In the genomic region with DNA sequence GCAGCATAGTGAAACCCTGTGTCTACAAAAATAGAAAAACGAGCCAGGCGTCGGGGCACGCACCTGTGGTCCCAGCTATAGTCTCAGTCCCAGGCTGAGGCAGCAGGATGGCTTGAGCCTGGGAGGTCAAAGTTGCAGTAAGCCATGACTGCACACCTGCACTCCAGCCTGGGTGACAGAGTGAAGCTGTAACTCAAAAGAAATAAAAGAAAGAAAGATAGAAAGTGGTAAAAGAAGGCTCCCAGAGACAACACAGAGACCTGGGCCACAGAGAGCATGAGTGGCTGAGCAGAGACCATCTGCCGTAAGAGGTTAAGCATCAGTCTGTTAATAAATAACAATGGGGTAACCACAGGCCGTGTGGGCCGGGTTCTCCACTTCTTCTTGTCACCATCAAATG, we compare ENCODE assay signal across 18 cellular contexts. TPM values are rescaled to one million over a fixed set of nuclear protein-coding genes. Genes with fewer than 3 reads are reported as not detected.
A peak's percentile ranks its signal among the peaks of the same experiment; 100 is the strongest.
DNase-seq lines count a peak whose midpoint lies in the region; ATAC-seq, FAIRE-seq and TF ChIP-seq lines count a peak whose summit lies in the region.
"Had no signal": no experiment of that assay in that cellular context is flagged by ENCODE, and none has a peak within 500 bp of the region (broad histone marks: within the 10 kb centered on the region; RNA-seq: fewer than 3 reads in every experiment).

No MANE protein-coding gene starts in this region.

- WGBS in HepG2 (ENCODE audit: low lambda C conversion rate): 53% methylated on average over 7 of the region's 7 CpGs
- WGBS in prostate gland: 84% methylated on average over 7 of the region's 7 CpGs

- H3K27ac ChIP-seq in HepG2 (ENCODE audit: extremely low read length, insufficient read depth, low read length) (no peak overlapping the region), prostate gland (no peak overlapping the region)
- H3K27ac ChIP-seq: BLaER1, dorsolateral prefrontal cortex had no signal

- peaks cover 19 to 21% of the 10 kb centered on the region in 2 experiments; a peak in 4 of 5 replicates for H3K36me3 ChIP-seq in HepG2 (replicated peaks in 1 of 2; ENCODE audit: control insufficient read depth in 1 of 2, insufficient read depth in 2 of 2, low read length in 2 of 2)
- peaks cover 0 to 12% of the 10 kb centered on the region in 2 donors for H3K36me3 ChIP-seq in prostate gland

- CTCF ChIA-PET in HepG2 (lab: Yijun Ruan, JAX; ENCODE audit: low intra/inter-chr PET ratio, low total read pairs): no interaction called here

- in situ Hi-C loops in HepG2 (cut with HindIII; ENCODE audit: extremely low pct_ligation_motif_present, low pct_unique_long_range_greater_than_20kb): no loop called here

- no peak for TF ChIP-seq RAD21 in HepG2 (CRISPR knock-in tag; IDR thresholded peaks at IDR 0.05)

- no peaks in the 10 kb centered on the region for H3K9me3 Mint-ChIP-seq in natural killer cell treated with Interleukin-12 subunit alpha and Interleukin-12 subunit beta and Interleukin-15 and Interleukin-18, amount 100 ng/mL, for 72 hours
- H3K9me3 Mint-ChIP-seq: activated CD4-positive, alpha-beta T cell treated with anti-CD3 and anti-CD28 coated beads, Interleukin-2, amount 10 ng/mL, durations not matched to agents 24 days and 14 days; activated T-helper 1 cell treated with anti-CD3 and anti-CD28 coated beads, Interleukin-12 subunit alpha, Interleukin-12 subunit beta, Interleukin-2, Interleukin-4 antibody, amounts not matched to agents 30 ng/mL and 10 ng/mL and 1 ng/mL, durations not matched to agents 14 hours and 24 hours and 36 hours; stimulated activated naive CD8-positive, alpha-beta T cell treated with anti-CD3 and anti-CD28 coated beads, Interleukin-15, amount 100 ng/mL, for 72 hours had no signal

- H3K27me3 Mint-ChIP-seq in natural killer cell treated with Interleukin-12 subunit alpha and Interleukin-12 subunit beta and Interleukin-15 and Interleukin-18, amount 100 ng/mL, for 72 hours: no peaks in the 10 kb centered on the region
- H3K27me3 Mint-ChIP-seq: activated CD4-positive, alpha-beta T cell treated with anti-CD3 and anti-CD28 coated beads, Interleukin-2, amount 10 ng/mL, durations not matched to agents 24 days and 14 days; stimulated activated naive CD8-positive, alpha-beta T cell treated with anti-CD3 and anti-CD28 coated beads, Interleukin-15, amount 100 ng/mL, for 72 hours had no signal

- no peak overlapping the region for H3K27ac Mint-ChIP-seq in natural killer cell treated with Interleukin-12 subunit alpha and Interleukin-12 subunit beta and Interleukin-15 and Interleukin-18, amount 100 ng/mL, for 72 hours
- H3K27ac Mint-ChIP-seq: activated CD4-positive, alpha-beta T cell treated with anti-CD3 and anti-CD28 coated beads, Interleukin-2, amount 10 ng/mL, durations not matched to agents 24 days and 14 days; activated T-helper 1 cell treated with anti-CD3 and anti-CD28 coated beads, Interleukin-12 subunit alpha, Interleukin-12 subunit beta, Interleukin-2, Interleukin-4 antibody, amounts not matched to agents 30 ng/mL and 10 ng/mL and 1 ng/mL, durations not matched to agents 14 hours and 24 hours and 36 hours; stimulated activated naive CD8-positive, alpha-beta T cell treated with anti-CD3 and anti-CD28 coated beads, Interleukin-15, amount 100 ng/mL, for 72 hours had no signal

- BruUV-seq in HepG2 (replicated peaks; lab: Mats Ljungman, UMichigan): no TSS peak

- peaks cover 9 to 17% of the 10 kb centered on the region in 2 donors for H3K4me1 Mint-ChIP-seq in natural killer cell treated with Interleukin-12 subunit alpha and Interleukin-12 subunit beta and Interleukin-15 and Interleukin-18, amount 100 ng/mL, for 72 hours (ENCODE audit: low read depth in 2 of 2)

- peak; percentile 69 for FAIRE-seq in HepG2 (lab: Jason Lieb, UNC)
- FAIRE-seq: astrocyte had no signal

- POLR2A ChIA-PET in HepG2 (lab: Yijun Ruan, JAX): no interaction called here

- intact Hi-C loops in HepG2 (cut with micrococcal nuclease; ENCODE audit: unreplicated experiment): no loop called here
- intact Hi-C loops in prostate gland (cut with DNase I): no loop called here

- no peak for TF ChIP-seq POLR2A in HepG2 (IDR thresholded peaks at IDR 0.05; ENCODE audit: insufficient read depth in 1 of 2, low read depth in 2 of 2, low read length in 2 of 2)
- TF ChIP-seq POLR2A in prostate gland (IDR thresholded peaks at IDR 0.05): no peak

- no peak overlapping the region for H2AFZ ChIP-seq in HepG2 (ENCODE audit: low read length)

- DNase-seq in HepG2 (ENCODE audit: low spot score): no peak
- no peak for DNase-seq in activated T-cell treated with anti-CD3 and anti-CD28 coated beads, Interleukin-2, amount 50 U/mL, for 1 hour
- DNase-seq in natural killer cell treated with Interleukin-12 subunit alpha and Interleukin-12 subunit beta and Interleukin-15 and Interleukin-18, amount 100 ng/mL, for 72 hours (ENCODE audit: low spot score): no peak
- DNase-seq in prostate gland (ENCODE audit: low spot score): no peak
- no peak for DNase-seq in stimulated activated CD8-positive, alpha-beta memory T cell treated with anti-CD3 and anti-CD28 coated beads, Interleukin-4, amount 100 ng/mL, for 48 hours
- DNase-seq: activated CD4-positive, alpha-beta T cell treated with anti-CD3 and anti-CD28 coated beads, Interleukin-2, amount 10 ng/mL, durations not matched to agents 24 days and 14 days; dorsolateral prefrontal cortex; OCI-M1; stimulated activated CD4-positive, alpha-beta T cell treated with anti-CD3 and anti-CD28 coated beads, Interleukin-1b, Interleukin-23, amount 100 ng/mL, for 48 hours; stimulated activated naive CD8-positive, alpha-beta T cell treated with anti-CD3 and anti-CD28 coated beads, Interleukin-15, amount 100 ng/mL, for 72 hours had no signal

- H3K9me3 ChIP-seq in HepG2 (ENCODE audit: low read length) (no peaks in the 10 kb centered on the region), prostate gland (no peaks in the 10 kb centered on the region)
- H3K9me3 ChIP-seq: BLaER1 had no signal

- H3K4me3 Mint-ChIP-seq in natural killer cell treated with Interleukin-12 subunit alpha and Interleukin-12 subunit beta and Interleukin-15 and Interleukin-18, amount 100 ng/mL, for 72 hours: no peak overlapping the region
- H3K4me3 Mint-ChIP-seq: activated CD4-positive, alpha-beta T cell treated with anti-CD3 and anti-CD28 coated beads, Interleukin-2, amount 10 ng/mL, durations not matched to agents 24 days and 14 days; activated T-helper 1 cell treated with anti-CD3 and anti-CD28 coated beads, Interleukin-12 subunit alpha, Interleukin-12 subunit beta, Interleukin-2, Interleukin-4 antibody, amounts not matched to agents 30 ng/mL and 10 ng/mL and 1 ng/mL, durations not matched to agents 14 hours and 24 hours and 36 hours; stimulated activated naive CD8-positive, alpha-beta T cell treated with anti-CD3 and anti-CD28 coated beads, Interleukin-15, amount 100 ng/mL, for 72 hours had no signal

- no peaks in the 10 kb centered on the region for H3K27me3 ChIP-seq in HepG2 (ENCODE audit: control insufficient read depth in 1 of 2, insufficient read depth in 2 of 2, low read length in 2 of 2)
- H3K27me3 ChIP-seq in prostate gland (replicated peaks; ENCODE audit: insufficient read depth): no peaks in the 10 kb centered on the region
- H3K27me3 ChIP-seq: dorsolateral prefrontal cortex had no signal

- H3K36me3 Mint-ChIP-seq in natural killer cell treated with Interleukin-12 subunit alpha and Interleukin-12 subunit beta and Interleukin-15 and Interleukin-18, amount 100 ng/mL, for 72 hours: peaks cover 4% of the 10 kb centered on the region

- no peak overlapping the region for H3K9ac ChIP-seq in HepG2 (ENCODE audit: insufficient read depth, low read depth, low read length)
- H3K9ac ChIP-seq: BLaER1 had no signal

- no peak overlapping the region for H3K4me2 ChIP-seq in HepG2 (ENCODE audit: low read depth, low read length)
- H3K4me2 ChIP-seq: BLaER1 had no signal

- H3K4me3 ChIP-seq in HepG2 (replicated peaks in 1 of 3; ENCODE audit: insufficient read depth in 1 of 3, low read depth in 2 of 3, low read length in 3 of 3): no peak overlapping the region
- no peak overlapping the region for H3K4me3 ChIP-seq in prostate gland
- H3K4me3 ChIP-seq: BLaER1, dorsolateral prefrontal cortex had no signal

- peaks cover 13% of the 10 kb centered on the region for H3K4me1 ChIP-seq in HepG2 (ENCODE audit: insufficient read depth, low read length)
- no peaks in the 10 kb centered on the region for H3K4me1 ChIP-seq in prostate gland (replicated peaks)

- TF ChIP-seq CTCF in HepG2 (CRISPR knock-in tag; IDR thresholded peaks at IDR 0.05) (no peak), prostate gland (IDR thresholded peaks at IDR 0.05) (no peak)

- ATAC-seq in GM18907 (IDR thresholded peaks at IDR 0.05; ENCODE audit: unreplicated experiment) (peak; percentile 81), GM21825 (IDR thresholded peaks at IDR 0.05; ENCODE audit: unreplicated experiment) (peak; percentile 68), HG03378 (IDR thresholded peaks at IDR 0.05; ENCODE audit: unreplicated experiment) (peak; percentile 58), HepG2 (peak; percentile 81)
- ATAC-seq in natural killer cell treated with Interleukin-12 subunit alpha and Interleukin-12 subunit beta and Interleukin-15 and Interleukin-18, amount 100 ng/mL, for 72 hours: no peak

- no peaks in the 10 kb centered on the region for H4K20me1 ChIP-seq in HepG2 (ENCODE audit: insufficient read depth, low read length)

- TF ChIP-seq EP300 in HepG2 (IDR thresholded peaks at IDR 0.05; ENCODE audit: low read depth in 2 of 2, low read length in 2 of 2): no peak
- TF ChIP-seq EP300 in HepG2 (CRISPR knock-in tag; IDR thresholded peaks at IDR 0.05; ENCODE audit: borderline replicate concordance): no peak

- no peaks in the 10 kb centered on the region for H3K79me2 ChIP-seq in HepG2 (ENCODE audit: insufficient read depth, low read length)

RNA-seq across cellular contexts. Expression of gene HEXD, which starts 15.3 kb away (rescaled TPM):
- 12.4 and 22.3 TPM in 2 replicates for total RNA-seq in HepG2 (2016; rRNA removed; fragmentation: Illumina TruSeq; extraction: Trizol)
- 6.5 and 7.4 TPM in 2 replicates for total RNA-seq in HepG2 (2016; cell fraction: cytosol; rRNA removed; fragmentation: Illumina TruSeq; extraction: Trizol; ENCODE audit: low read depth)
- total RNA-seq in HepG2 (2016; cell fraction: insoluble cytoplasmic fraction; rRNA removed; fragmentation: Illumina TruSeq; extraction: Trizol): 9.5 and 21.5 TPM in 2 replicates
- total RNA-seq in HepG2 (2016; cell fraction: membrane; rRNA removed; fragmentation: Illumina TruSeq; extraction: Trizol): 8.1 and 9.0 TPM in 2 replicates
- total RNA-seq in HepG2 (2016; cell fraction: nucleus; rRNA removed; fragmentation: Illumina TruSeq; extraction: Trizol): 22.1 and 27.5 TPM in 2 replicates
- polyA plus RNA-seq in HepG2 (2011; rRNA removed): 41.8 and 63.2 TPM in 2 replicates
- polyA plus RNA-seq in HepG2 (2011; cell fraction: cytosol; rRNA removed): 20.9 and 28.4 TPM in 2 replicates
- 726 and 860 TPM in 2 replicates for polyA plus RNA-seq in HepG2 (2011; cell fraction: nucleus; rRNA removed)
- polyA plus RNA-seq in HepG2 (2012): 33.2 and 40.0 TPM in 2 replicates
- 5.4 and 7.5 TPM in 2 replicates for polyA plus RNA-seq in HepG2 (2016; cell fraction: cytosol; fragmentation: Illumina TruSeq; extraction: Trizol; ENCODE audit: low read depth)
- 16.9 and 19.6 TPM in 2 replicates for polyA plus RNA-seq in HepG2 (2016; cell fraction: insoluble cytoplasmic fraction; fragmentation: Illumina TruSeq; extraction: Trizol; ENCODE audit: low read depth)
- 6.9 and 9.6 TPM in 2 replicates for polyA plus RNA-seq in HepG2 (2016; cell fraction: membrane; fragmentation: Illumina TruSeq; extraction: Trizol; ENCODE audit: low read depth)
- 83.7 and 89.3 TPM in 2 replicates for polyA plus RNA-seq in HepG2 (2016; cell fraction: nucleus; fragmentation: Illumina TruSeq; extraction: Trizol; ENCODE audit: insufficient read depth, low read depth)
- 14.8 and 25.5 TPM in 2 replicates for polyA minus RNA-seq in HepG2 (2011; rRNA and poly(A)+ RNA removed; ENCODE audit: low replicate concordance)
- 12.8 and 13.5 TPM in 2 replicates for polyA minus RNA-seq in HepG2 (2011; cell fraction: cytosol; rRNA and poly(A)+ RNA removed)
- 52.1 and 55.8 TPM in 2 replicates for polyA minus RNA-seq in HepG2 (2011; cell fraction: nucleus; rRNA and poly(A)+ RNA removed)
- total RNA-seq in natural killer cell treated with Interleukin-12 subunit alpha and Interleukin-12 subunit beta and Interleukin-15 and Interleukin-18, amount 100 ng/mL, for 72 hours: 10 to 100 TPM; 19.5 to 40.1 TPM
- total RNA-seq in prostate gland: 100 to 1,000 TPM in 1 of 2 donors, 10 to 100 TPM in 1; 76.1 to 145 TPM

RNA-seq across cellular contexts. Expression of gene OGFOD3, which starts 15.5 kb away (rescaled TPM):
- total RNA-seq in HepG2 (2016; rRNA removed; fragmentation: Illumina TruSeq; extraction: Trizol) (19.3 and 42.1 TPM in 2 replicates), prostate gland (10 to 100 TPM; 41.0 to 65.8 TPM)
- total RNA-seq in HepG2 (2016; cell fraction: cytosol; rRNA removed; fragmentation: Illumina TruSeq; extraction: Trizol; ENCODE audit: low read depth): 44.1 and 48.5 TPM in 2 replicates
- 18.4 and 43.0 TPM in 2 replicates for total RNA-seq in HepG2 (2016; cell fraction: insoluble cytoplasmic fraction; rRNA removed; fragmentation: Illumina TruSeq; extraction: Trizol)
- total RNA-seq in HepG2 (2016; cell fraction: membrane; rRNA removed; fragmentation: Illumina TruSeq; extraction: Trizol): 47.3 and 50.8 TPM in 2 replicates
- total RNA-seq in HepG2 (2016; cell fraction: nucleus; rRNA removed; fragmentation: Illumina TruSeq; extraction: Trizol): 29.1 and 32.9 TPM in 2 replicates
- polyA plus RNA-seq in HepG2 (2011; rRNA removed): 40.0 and 48.0 TPM in 2 replicates
- 45.1 and 55.2 TPM in 2 replicates for polyA plus RNA-seq in HepG2 (2011; cell fraction: cytosol; rRNA removed)
- polyA plus RNA-seq in HepG2 (2011; cell fraction: nucleus; rRNA removed): 42.8 and 53.8 TPM in 2 replicates
- polyA plus RNA-seq in HepG2 (2012): 30.1 and 30.6 TPM in 2 replicates
- 22.8 and 30.9 TPM in 2 replicates for polyA plus RNA-seq in HepG2 (2016; cell fraction: cytosol; fragmentation: Illumina TruSeq; extraction: Trizol; ENCODE audit: low read depth)
- polyA plus RNA-seq in HepG2 (2016; cell fraction: insoluble cytoplasmic fraction; fragmentation: Illumina TruSeq; extraction: Trizol; ENCODE audit: low read depth): 20.3 and 20.6 TPM in 2 replicates
- polyA plus RNA-seq in HepG2 (2016; cell fraction: membrane; fragmentation: Illumina TruSeq; extraction: Trizol; ENCODE audit: low read depth): 24.3 and 28.8 TPM in 2 replicates
- polyA plus RNA-seq in HepG2 (2016; cell fraction: nucleus; fragmentation: Illumina TruSeq; extraction: Trizol; ENCODE audit: insufficient read depth, low read depth): 57.8 and 59.9 TPM in 2 replicates
- 17.2 and 64.0 TPM in 2 replicates for polyA minus RNA-seq in HepG2 (2011; rRNA and poly(A)+ RNA removed; ENCODE audit: low replicate concordance)
- polyA minus RNA-seq in HepG2 (2011; cell fraction: cytosol; rRNA and poly(A)+ RNA removed): 31.0 and 31.1 TPM in 2 replicates
- 16.2 and 18.9 TPM in 2 replicates for polyA minus RNA-seq in HepG2 (2011; cell fraction: nucleus; rRNA and poly(A)+ RNA removed)
- 10 to 100 TPM; 29.7 to 30.1 TPM for total RNA-seq in natural killer cell treated with Interleukin-12 subunit alpha and Interleukin-12 subunit beta and Interleukin-15 and Interleukin-18, amount 100 ng/mL, for 72 hours

RNA-seq across cellular contexts. Expression of gene UTS2R, which starts 31.3 kb away (rescaled TPM):
- 0.13 TPM in 1 of 2 replicates, not detected in the other for total RNA-seq in HepG2 (2016; rRNA removed; fragmentation: Illumina TruSeq; extraction: Trizol)
- total RNA-seq in HepG2 (2016; cell fraction: cytosol; rRNA removed; fragmentation: Illumina TruSeq; extraction: Trizol; ENCODE audit: low read depth): not detected in 2 replicates
- total RNA-seq in HepG2 (2016; cell fraction: insoluble cytoplasmic fraction; rRNA removed; fragmentation: Illumina TruSeq; extraction: Trizol): 0.11 TPM in 1 of 2 replicates, not detected in the other
- not detected in 2 replicates for total RNA-seq in HepG2 (2016; cell fraction: membrane; rRNA removed; fragmentation: Illumina TruSeq; extraction: Trizol)
- total RNA-seq in HepG2 (2016; cell fraction: nucleus; rRNA removed; fragmentation: Illumina TruSeq; extraction: Trizol): 0.38 TPM in 1 of 2 replicates, not detected in the other
- 0.10 and 0.15 TPM in 2 replicates for polyA plus RNA-seq in HepG2 (2011; rRNA removed)
- 0.08 and 0.12 TPM in 2 replicates for polyA plus RNA-seq in HepG2 (2011; cell fraction: cytosol; rRNA removed)
- 1.7 and 2.2 TPM in 2 replicates for polyA plus RNA-seq in HepG2 (2011; cell fraction: nucleus; rRNA removed)
- 0.19 and 0.20 TPM in 2 replicates for polyA plus RNA-seq in HepG2 (2012)
- not detected in 2 replicates for polyA plus RNA-seq in HepG2 (2016; cell fraction: cytosol; fragmentation: Illumina TruSeq; extraction: Trizol; ENCODE audit: low read depth)
- 0.17 TPM in 1 of 2 replicates, not detected in the other for polyA plus RNA-seq in HepG2 (2016; cell fraction: insoluble cytoplasmic fraction; fragmentation: Illumina TruSeq; extraction: Trizol; ENCODE audit: low read depth)
- not detected in 2 replicates for polyA plus RNA-seq in HepG2 (2016; cell fraction: membrane; fragmentation: Illumina TruSeq; extraction: Trizol; ENCODE audit: low read depth)
- polyA plus RNA-seq in HepG2 (2016; cell fraction: nucleus; fragmentation: Illumina TruSeq; extraction: Trizol; ENCODE audit: insufficient read depth, low read depth): not detected in 2 replicates
- 0.32 TPM in 1 of 2 replicates, not detected in the other for polyA minus RNA-seq in HepG2 (2011; rRNA and poly(A)+ RNA removed; ENCODE audit: low replicate concordance)
- polyA minus RNA-seq in HepG2 (2011; cell fraction: cytosol; rRNA and poly(A)+ RNA removed): not detected in 2 replicates
- 0.50 TPM in 1 of 2 replicates, not detected in the other for polyA minus RNA-seq in HepG2 (2011; cell fraction: nucleus; rRNA and poly(A)+ RNA removed)
- total RNA-seq in natural killer cell treated with Interleukin-12 subunit alpha and Interleukin-12 subunit beta and Interleukin-15 and Interleukin-18, amount 100 ng/mL, for 72 hours: not detected
- total RNA-seq in prostate gland: not detected
- total RNA-seq: activated T-helper 1 cell treated with anti-CD3 and anti-CD28 coated beads, Interleukin-12 subunit alpha, Interleukin-12 subunit beta, Interleukin-2, Interleukin-4 antibody, amounts not matched to agents 30 ng/mL and 10 ng/mL and 1 ng/mL, durations not matched to agents 14 hours and 24 hours and 36 hours; astrocyte; fibroblast of villous mesenchyme; mononuclear cell had no signal

RNA-seq across cellular contexts. Expression of gene TEX19, which starts 43.8 kb away (rescaled TPM):
- total RNA-seq in HepG2 (2016; rRNA removed; fragmentation: Illumina TruSeq; extraction: Trizol) (1.3 and 1.8 TPM in 2 replicates), prostate gland (10 to 100 TPM in 1 of 2 donors, not detected in 1; 10.6 TPM)
- total RNA-seq in HepG2 (2016; cell fraction: cytosol; rRNA removed; fragmentation: Illumina TruSeq; extraction: Trizol; ENCODE audit: low read depth): 0.61 and 0.62 TPM in 2 replicates
- total RNA-seq in HepG2 (2016; cell fraction: insoluble cytoplasmic fraction; rRNA removed; fragmentation: Illumina TruSeq; extraction: Trizol): 1.6 TPM in 2 replicates
- total RNA-seq in HepG2 (2016; cell fraction: membrane; rRNA removed; fragmentation: Illumina TruSeq; extraction: Trizol): 1.4 and 1.7 TPM in 2 replicates
- 0.31 and 0.50 TPM in 2 replicates for total RNA-seq in HepG2 (2016; cell fraction: nucleus; rRNA removed; fragmentation: Illumina TruSeq; extraction: Trizol)
- polyA plus RNA-seq in HepG2 (2011; rRNA removed): 4.9 and 6.0 TPM in 2 replicates
- polyA plus RNA-seq in HepG2 (2011; cell fraction: cytosol; rRNA removed): 4.4 and 5.4 TPM in 2 replicates
- polyA plus RNA-seq in HepG2 (2011; cell fraction: nucleus; rRNA removed): 1.8 TPM in 2 replicates
- polyA plus RNA-seq in HepG2 (2012): 3.9 TPM in 2 replicates
- polyA plus RNA-seq in HepG2 (2016; cell fraction: cytosol; fragmentation: Illumina TruSeq; extraction: Trizol; ENCODE audit: low read depth): 0.29 and 0.36 TPM in 2 replicates
- 1.2 and 1.6 TPM in 2 replicates for polyA plus RNA-seq in HepG2 (2016; cell fraction: insoluble cytoplasmic fraction; fragmentation: Illumina TruSeq; extraction: Trizol; ENCODE audit: low read depth)
- 0.61 and 0.72 TPM in 2 replicates for polyA plus RNA-seq in HepG2 (2016; cell fraction: membrane; fragmentation: Illumina TruSeq; extraction: Trizol; ENCODE audit: low read depth)
- 0.55 and 1.4 TPM in 2 replicates for polyA plus RNA-seq in HepG2 (2016; cell fraction: nucleus; fragmentation: Illumina TruSeq; extraction: Trizol; ENCODE audit: insufficient read depth, low read depth)
- polyA minus RNA-seq in HepG2 (2011; rRNA and poly(A)+ RNA removed; ENCODE audit: low replicate concordance): 1.6 and 8.6 TPM in 2 replicates
- polyA minus RNA-seq in HepG2 (2011; cell fraction: cytosol; rRNA and poly(A)+ RNA removed): 1.8 and 2.5 TPM in 2 replicates
- 0.26 and 0.50 TPM in 2 replicates for polyA minus RNA-seq in HepG2 (2011; cell fraction: nucleus; rRNA and poly(A)+ RNA removed)
- not detected for total RNA-seq in natural killer cell treated with Interleukin-12 subunit alpha and Interleukin-12 subunit beta and Interleukin-15 and Interleukin-18, amount 100 ng/mL, for 72 hours
- total RNA-seq: astrocyte, dorsolateral prefrontal cortex, fibroblast of villous mesenchyme, mononuclear cell had no signal

RNA-seq across cellular contexts. Expression of gene CYBC1, which starts 47.7 kb away (rescaled TPM):
- total RNA-seq in HepG2 (2016; rRNA removed; fragmentation: Illumina TruSeq; extraction: Trizol) (27.1 and 43.4 TPM in 2 replicates), prostate gland (10 to 100 TPM; 74.3 to 81.8 TPM)
- total RNA-seq in HepG2 (2016; cell fraction: cytosol; rRNA removed; fragmentation: Illumina TruSeq; extraction: Trizol; ENCODE audit: low read depth): 72.9 and 78.4 TPM in 2 replicates
- 23.7 and 43.2 TPM in 2 replicates for total RNA-seq in HepG2 (2016; cell fraction: insoluble cytoplasmic fraction; rRNA removed; fragmentation: Illumina TruSeq; extraction: Trizol)
- total RNA-seq in HepG2 (2016; cell fraction: membrane; rRNA removed; fragmentation: Illumina TruSeq; extraction: Trizol): 74.7 and 83.2 TPM in 2 replicates
- total RNA-seq in HepG2 (2016; cell fraction: nucleus; rRNA removed; fragmentation: Illumina TruSeq; extraction: Trizol): 38.5 and 40.4 TPM in 2 replicates
- 44.1 and 56.8 TPM in 2 replicates for polyA plus RNA-seq in HepG2 (2011; rRNA removed)
- 43.1 and 61.0 TPM in 2 replicates for polyA plus RNA-seq in HepG2 (2011; cell fraction: cytosol; rRNA removed)
- polyA plus RNA-seq in HepG2 (2011; cell fraction: nucleus; rRNA removed): 170 and 187 TPM in 2 replicates
- polyA plus RNA-seq in HepG2 (2012): 22.9 and 33.5 TPM in 2 replicates
- polyA plus RNA-seq in HepG2 (2016; cell fraction: cytosol; fragmentation: Illumina TruSeq; extraction: Trizol; ENCODE audit: low read depth): 7.9 and 8.6 TPM in 2 replicates
- 17.6 and 23.7 TPM in 2 replicates for polyA plus RNA-seq in HepG2 (2016; cell fraction: insoluble cytoplasmic fraction; fragmentation: Illumina TruSeq; extraction: Trizol; ENCODE audit: low read depth)
- polyA plus RNA-seq in HepG2 (2016; cell fraction: membrane; fragmentation: Illumina TruSeq; extraction: Trizol; ENCODE audit: low read depth): 13.1 and 13.7 TPM in 2 replicates
- 99.7 and 100 TPM in 2 replicates for polyA plus RNA-seq in HepG2 (2016; cell fraction: nucleus; fragmentation: Illumina TruSeq; extraction: Trizol; ENCODE audit: insufficient read depth, low read depth)
- 44.8 and 70.0 TPM in 2 replicates for polyA minus RNA-seq in HepG2 (2011; rRNA and poly(A)+ RNA removed; ENCODE audit: low replicate concordance)
- 34.6 and 36.4 TPM in 2 replicates for polyA minus RNA-seq in HepG2 (2011; cell fraction: cytosol; rRNA and poly(A)+ RNA removed)
- polyA minus RNA-seq in HepG2 (2011; cell fraction: nucleus; rRNA and poly(A)+ RNA removed): 46.0 and 49.1 TPM in 2 replicates
- 100 to 1,000 TPM; 300 to 380 TPM for total RNA-seq in natural killer cell treated with Interleukin-12 subunit alpha and Interleukin-12 subunit beta and Interleukin-15 and Interleukin-18, amount 100 ng/mL, for 72 hours

Comparison
In these comparisons a context has a peak if more than half of its experiments do, and no peak if none do; other contexts are left out.
1. ATAC-seq: peak in GM18907 (single experiment), GM21825 (single experiment), HG03378 (single experiment) and HepG2 (single experiment); none in natural killer cell treated with Interleukin-12 subunit alpha and Interleukin-12 subunit beta and Interleukin-15 and Interleukin-18, amount 100 ng/mL, for 72 hours (0 of 2).